Comparison of ENCODE assay signal across 13 cellular contexts in genomic region chr10:124222298-124223000, GRCh38.
DNase-seq lines count a peak whose midpoint lies in the region; ATAC-seq and TF ChIP-seq lines count a peak whose summit lies in the region.
"Had no signal": no experiment of that assay in that cellular context is flagged by ENCODE, and none has a peak within 500 bp of the region (broad histone marks: within the 10 kb centered on the region; RNA-seq: fewer than 3 reads in every experiment).

No MANE protein-coding gene starts in this region.

- over 99% methylated on average over 13 of the region's 15 CpGs for whole genome bisulfite sequencing in mammary epithelial cell (ENCODE audit: low coverage, missing lambda C conversion rate)

- no peaks in the 10 kb centered on the region for H3K27me3 ChIP-seq in mammary epithelial cell (ENCODE audit: insufficient read depth, low read length)
- H3K27me3 ChIP-seq: pancreas had no signal

- POLR2A ChIA-PET in OCI-LY7 (lab: Charles Lee): interaction anchor here (0.6 to 0.7 kb wide), 3 partner anchors 11 to 635 kb away, joined by 3 read pairs; no protein-coding TSS in a partner anchor

- CTCF ChIA-PET in OCI-LY7 (lab: Charles Lee; ENCODE audit: unreplicated experiment) (interaction anchor here (0.6 kb wide), 2 partner anchors 30 to 129 kb away, joined by 3 to 5 read pairs; no protein-coding TSS in a partner anchor), mammary epithelial cell (lab: Charles Lee; ENCODE audit: low non-redundant PET) (interaction anchor here (0.7 kb wide), 1 partner anchor 228 kb away, joined by 5 read pairs; no protein-coding TSS in a partner anchor)

- no peak for DNase-seq in GM12864 (ENCODE audit: low read depth)
- peak; percentile 37 for DNase-seq in OCI-LY7 (ENCODE audit: low spot score)
- DNase-seq in mesothelial cell of epicardium (ENCODE audit: low spot score in 2 of 2, unreplicated experiment in 2 of 2): no peak
- DNase-seq in Ammon's horn (ENCODE audit: low spot score): no peak
- DNase-seq in NCI-H1105 treated with DMSO at 0.1 percent for 48 hours (lab: John Stamatoyannopoulos, UW): no peak
- DNase-seq in NCI-H446 (lab: John Stamatoyannopoulos, UW): no peak
- no peak for DNase-seq in mammary epithelial cell
- DNase-seq: AML-193, islet precursor cell, NCI-H1092, pancreas, trophoblast cell had no signal

- BruUV-seq in OCI-LY7 (replicated peaks; lab: Mats Ljungman, UMichigan) (no TSS peak), mammary epithelial cell (replicated peaks; lab: Mats Ljungman, UMichigan) (no TSS peak)

- H3K4me3 ChIP-seq in GM12864 (ENCODE audit: low read depth, low read length) (peak overlapping the region; percentile 24; the same call in 1 of the 2 replicates), OCI-LY7 (ENCODE audit: low read depth, low read length, poor library complexity, severe bottlenecking) (no peak overlapping the region), mammary epithelial cell (replicated peaks in 1 of 3; ENCODE audit: insufficient read depth in 1 of 3, low read depth in 2 of 3, low read length in 3 of 3) (no peak overlapping the region)
- H3K4me3 ChIP-seq: pancreas had no signal

- peak overlapping the region; percentile 93 for H3K27ac Mint-ChIP-seq in mesothelial cell of epicardium

- H3K9me3 ChIP-seq in OCI-LY7 (ENCODE audit: low read length): peaks cover 13% of the 10 kb centered on the region; the same call in 1 of the 2 replicates
- peaks cover 3% of the 10 kb centered on the region for H3K9me3 ChIP-seq in mammary epithelial cell (replicated peaks; ENCODE audit: insufficient read depth, low read length)
- H3K9me3 ChIP-seq: pancreas had no signal

- H3K4me2 ChIP-seq in OCI-LY7 (ENCODE audit: low read length): peak overlapping the region; percentile 73
- H3K4me2 ChIP-seq in mammary epithelial cell (ENCODE audit: insufficient read depth, low read depth, low read length): no peak overlapping the region

- no peaks in the 10 kb centered on the region for H4K20me1 ChIP-seq in OCI-LY7 (ENCODE audit: insufficient read depth, low read length)
- no peaks in the 10 kb centered on the region for H4K20me1 ChIP-seq in mammary epithelial cell (ENCODE audit: insufficient read depth, low read length)

- H3K4me1 ChIP-seq in OCI-LY7 (ENCODE audit: insufficient read depth, low read length, poor library complexity, severe bottlenecking) (peaks cover 25% of the 10 kb centered on the region), mammary epithelial cell (ENCODE audit: insufficient read depth, low read length) (peaks cover 42% of the 10 kb centered on the region)
- H3K4me1 ChIP-seq: pancreas had no signal

- H3K27ac ChIP-seq in OCI-LY7 (ENCODE audit: low read depth, low read length, poor library complexity, severe bottlenecking) (no peak overlapping the region), mammary epithelial cell (ENCODE audit: insufficient read depth, low read depth, low read length) (no peak overlapping the region)
- H3K27ac ChIP-seq: pancreas had no signal

- dilution Hi-C loops in mammary epithelial cell (cut with HindIII; ENCODE audit: low sequenced_read_pairs): no loop called here

- H3K36me3 ChIP-seq in OCI-LY7 (ENCODE audit: insufficient read depth, low read length) (no peaks in the 10 kb centered on the region), mammary epithelial cell (ENCODE audit: insufficient read depth, low read length) (no peaks in the 10 kb centered on the region)
- H3K36me3 ChIP-seq: pancreas had no signal

- no peak overlapping the region for H3K9ac ChIP-seq in mammary epithelial cell (ENCODE audit: insufficient read depth, low read length)

- H3K36me3 Mint-ChIP-seq in mesothelial cell of epicardium: no peaks in the 10 kb centered on the region

- H2AFZ ChIP-seq in OCI-LY7 (ENCODE audit: low read length) (peak overlapping the region; percentile 84; the same call in 1 of the 2 replicates), mammary epithelial cell (ENCODE audit: low read depth, low read length) (no peak overlapping the region)

- no peaks in the 10 kb centered on the region for H3K9me2 ChIP-seq in OCI-LY7 (ENCODE audit: insufficient read depth, low read length)

- H3K79me2 ChIP-seq in OCI-LY7 (ENCODE audit: insufficient read depth, low read depth, low read length) (no peaks in the 10 kb centered on the region), mammary epithelial cell (ENCODE audit: insufficient read depth, low read length) (no peaks in the 10 kb centered on the region)

- H3K4me3 Mint-ChIP-seq in mesothelial cell of epicardium: peak overlapping the region; percentile 21

- intact Hi-C loops in OCI-LY7 (cut with micrococcal nuclease; ENCODE audit: unreplicated experiment) (loop anchor here (10.0 kb wide), 2 partner anchors 118 to 228 kb away; no protein-coding TSS in a partner anchor), mammary epithelial cell (cut with micrococcal nuclease) (no loop called here)

- in situ Hi-C loops in mammary epithelial cell (cut with MboI; ENCODE audit: low sequenced_read_pairs in 2 of 2): no loop called here

- peak; percentile 35 for ATAC-seq in GM21786 (IDR thresholded peaks at IDR 0.05; ENCODE audit: unreplicated experiment)
- ATAC-seq: pancreas had no signal

- H3K9me3 Mint-ChIP-seq in mesothelial cell of epicardium: peaks cover 17% of the 10 kb centered on the region

- peaks cover 30% of the 10 kb centered on the region for H3K4me1 Mint-ChIP-seq in mesothelial cell of epicardium

- H3K27me3 Mint-ChIP-seq in mesothelial cell of epicardium (ENCODE audit: low read depth): peaks cover 15% of the 10 kb centered on the region

- no peak for TF ChIP-seq CTCF in GM12864 (IDR thresholded peaks at IDR 0.05; ENCODE audit: low read depth, low read length, missing control alignments)
- no peak for TF ChIP-seq CTCF in OCI-LY7 (conservative IDR thresholded peaks at IDR 0.05; ENCODE audit: low read length)
- no peak for TF ChIP-seq CTCF in mesothelial cell of epicardium (IDR thresholded peaks at IDR 0.05; ENCODE audit: unreplicated experiment)
- no peak for TF ChIP-seq CTCF in mammary epithelial cell (conservative IDR thresholded peaks at IDR 0.05 in 1 of 2, IDR thresholded peaks at IDR 0.05 in 1 of 2; ENCODE audit: extremely low read depth in 1 of 2, insufficient read depth in 1 of 2, low read depth in 1 of 2, low read length in 2 of 2)
